In the genomic region with DNA sequence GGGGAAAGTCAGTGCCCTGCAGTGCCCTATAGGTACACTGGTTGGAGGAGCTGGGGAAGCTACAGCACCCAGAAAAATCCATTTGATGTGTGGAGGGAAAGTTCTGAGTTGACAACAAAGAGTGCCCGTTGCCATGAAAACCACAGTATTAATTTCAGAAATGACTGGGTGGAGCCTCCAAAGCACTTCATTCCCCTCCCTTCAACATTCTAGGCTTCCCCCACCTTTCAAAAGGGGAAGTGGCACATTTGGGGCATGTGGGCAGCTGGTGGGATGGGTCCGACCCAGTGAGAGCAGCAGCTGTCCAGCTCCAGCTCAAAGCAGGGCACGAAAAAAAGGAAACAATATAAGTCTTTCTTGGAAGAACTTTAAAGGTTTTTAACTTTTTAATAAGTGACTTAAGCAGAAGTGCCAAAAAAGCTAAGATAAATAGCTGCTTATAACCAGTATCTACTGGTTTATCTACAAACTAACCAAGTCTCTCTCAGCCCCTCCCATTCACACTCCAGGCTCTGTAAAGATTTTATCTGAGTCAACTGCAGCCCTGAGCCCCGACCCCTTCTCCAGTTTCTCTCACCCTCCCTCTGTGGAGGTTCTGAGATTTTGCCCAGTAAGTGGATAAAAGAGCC, we compare ENCODE assay signal across 8 cellular contexts. TPM values are rescaled to one million over a fixed set of nuclear protein-coding genes. Genes with fewer than 3 reads are reported as not detected.
DNase-seq lines count a peak whose midpoint lies in the region; ATAC-seq, FAIRE-seq and TF ChIP-seq lines count a peak whose summit lies in the region.

No MANE protein-coding gene starts in this region.

- H3F3A ChIP-seq in neural progenitor cell (ENCODE audit: low read depth) = peaks cover 91% of the 10 kb centered on the region

- H3K79me2 ChIP-seq in endothelial cell of umbilical vein (ENCODE audit: control insufficient read depth, insufficient read depth, low read length) (peaks cover 16% of the 10 kb centered on the region), neural progenitor cell (ENCODE audit: low read depth) (peaks cover 19% of the 10 kb centered on the region)

- H3K4me3 ChIP-seq in A549 (no peak overlapping the region; the same call in 2 of the 3 replicates), HUES6 (ENCODE audit: low read depth, low read length) (peak overlapping the region; percentile 17; the same call in 1 of the 2 replicates), endothelial cell of umbilical vein (replicated peaks in 1 of 3; ENCODE audit: insufficient read depth in 1 of 3, low read depth in 1 of 3, low read length in 3 of 3) (peak overlapping the region in 1 of 3 experiments; percentile 6), neural progenitor cell (no peak overlapping the region), MG63 (no peak overlapping the region)

- H3K27ac Mint-ChIP-seq in activated B cell treated with CpG ODN at 0.5 μM for 24 hours (peak overlapping the region; percentile 99), neural progenitor cell (peak overlapping the region; percentile 68)

- 53% methylated on average over 4 of the region's 4 CpGs for WGBS in A549 (ENCODE audit: missing lambda C conversion rate)

- H4K20me1 ChIP-seq in endothelial cell of umbilical vein (replicated peaks; ENCODE audit: control insufficient read depth, extremely low read depth, insufficient read depth, low read length) = no peaks in the 10 kb centered on the region
- peaks cover 23% of the 10 kb centered on the region for H4K20me1 ChIP-seq in neural progenitor cell (ENCODE audit: low read depth)

- H3K4me1 ChIP-seq in A549 (peaks cover 90% of the 10 kb centered on the region), HUES6 (ENCODE audit: control insufficient read depth, insufficient read depth, low read length) (peaks cover 76% of the 10 kb centered on the region), endothelial cell of umbilical vein (ENCODE audit: control insufficient read depth, extremely low read depth, insufficient read depth, low read length) (peaks cover 70% of the 10 kb centered on the region), neural progenitor cell (peaks cover 69% of the 10 kb centered on the region)

- POLR2A ChIA-PET in A549 (lab: Yijun Ruan, JAX) (interaction anchor here (1.1 to 4.1 kb wide), 3 partner anchors 9 to 36 kb away, joined by 3 to 31 read pairs (median 9); a partner anchor contains a TSS), activated B cell treated with CpG ODN at 0.5 μM for 24 hours (lab: Charles Lee) (interaction anchor here (0.6 to 7.4 kb wide), 17 partner anchors 9 to 326 kb away, joined by 3 to 183 read pairs (median 6); a partner anchor contains a TSS), endothelial cell of umbilical vein (lab: Charles Lee) (interaction anchor here (0.6 to 3.8 kb wide), 5 partner anchors 8 to 286 kb away, joined by 3 to 13 read pairs (median 4); a partner anchor contains a TSS)

- DNase-seq in A549 (ENCODE audit: low read depth in 1 of 2, low spot score in 1 of 2) = peak in 1 of 2 experiments; percentile 26
- DNase-seq in activated B cell treated with CpG ODN at 0.5 μM for 24 hours = peak; percentile 56
- no peak for DNase-seq in endothelial cell of umbilical vein (ENCODE audit: low read depth, low spot score)
- peak; percentile 49 for DNase-seq in neural progenitor cell (ENCODE audit: low spot score)
- no peak for DNase-seq in MG63

- H3K36me3 ChIP-seq in HUES6 (ENCODE audit: control insufficient read depth, insufficient read depth, low read length) (peaks cover 32% of the 10 kb centered on the region), endothelial cell of umbilical vein (ENCODE audit: control insufficient read depth in 2 of 2, extremely low read depth in 1 of 2, insufficient read depth in 2 of 2, low read length in 2 of 2) (peaks cover 15% of the 10 kb centered on the region in 2 experiments), neural progenitor cell (peaks cover 10% of the 10 kb centered on the region), MG63 (peaks cover 57% of the 10 kb centered on the region)

- CTCF ChIA-PET in A549 (lab: Yijun Ruan, JAX) (interaction anchor here (0.9 to 12.6 kb wide), 5 partner anchors 10 to 161 kb away, joined by 3 to 296 read pairs (median 46); a partner anchor contains a TSS), activated B cell treated with CpG ODN at 0.5 μM for 24 hours (lab: Charles Lee) (interaction anchor here (1.0 to 11.9 kb wide), 4 partner anchors 9 to 130 kb away, joined by 3 to 192 read pairs (median 82); a partner anchor contains a TSS), endothelial cell of umbilical vein (lab: Charles Lee) (interaction anchor here (0.9 to 15.7 kb wide), 4 partner anchors 12 to 161 kb away, joined by 3 to 376 read pairs (median 32); a partner anchor contains a TSS)

- H3K27me3 Mint-ChIP-seq in activated B cell treated with CpG ODN at 0.5 μM for 24 hours (no peaks in the 10 kb centered on the region), neural progenitor cell (ENCODE audit: insufficient read depth, low read depth) (peaks cover 3% of the 10 kb centered on the region)

- peak overlapping the region; percentile 86 for H3K4me2 ChIP-seq in A549
- H3K4me2 ChIP-seq in endothelial cell of umbilical vein (ENCODE audit: insufficient read depth, low read length) = peak overlapping the region; percentile 39
- no peak overlapping the region for H3K4me2 ChIP-seq in neural progenitor cell

- TF ChIP-seq RAD21 in A549 (conservative IDR thresholded peaks at IDR 0.05 in 1 of 2, IDR thresholded peaks at IDR 0.05 in 1 of 2) = no peak

- dilution Hi-C loops in endothelial cell of umbilical vein (cut with MboI; ENCODE audit: extremely low pct_ligation_motif_present, low sequenced_read_pairs) = no loop called here

- H3K9me1 ChIP-seq in endothelial cell of umbilical vein (replicated peaks; ENCODE audit: control insufficient read depth, extremely low read depth, insufficient read depth, low read length) = no peaks in the 10 kb centered on the region

- no TSS peak for BruUV-seq in endothelial cell of umbilical vein (replicated peaks; lab: Mats Ljungman, UMichigan)

- H3K4me3 Mint-ChIP-seq in activated B cell treated with CpG ODN at 0.5 μM for 24 hours (peak overlapping the region; percentile 81), neural progenitor cell (no peak overlapping the region)

- TF ChIP-seq CTCF in A549 (IDR thresholded peaks at IDR 0.05) (no peak), activated B cell treated with CpG ODN at 0.5 μM for 24 hours (IDR thresholded peaks at IDR 0.05) (no peak), endothelial cell of umbilical vein (IDR thresholded peaks at IDR 0.05; ENCODE audit: extremely low read depth in 1 of 2, insufficient read depth in 1 of 2, low read depth in 1 of 2, low read length in 2 of 2) (no peak), neural progenitor cell (IDR thresholded peaks at IDR 0.05) (no peak)

- H3K27ac ChIP-seq in A549 (peak overlapping the region; percentile 90 to 94), HUES6 (ENCODE audit: low read depth, low read length) (peak overlapping the region; percentile 56; the same call in 1 of the 2 replicates), endothelial cell of umbilical vein (ENCODE audit: insufficient read depth, low read depth, low read length) (peak overlapping the region; percentile 56), neural progenitor cell (peak overlapping the region; percentile 71)

- no peak for TF ChIP-seq EP300 in A549 (IDR thresholded peaks at IDR 0.05)

- H3K9me3 Mint-ChIP-seq in activated B cell treated with CpG ODN at 0.5 μM for 24 hours = no peaks in the 10 kb centered on the region
- no peaks in the 10 kb centered on the region for H3K9me3 Mint-ChIP-seq in neural progenitor cell

- intact Hi-C loops in activated B cell treated with CpG ODN at 0.5 μM for 24 hours (cut with micrococcal nuclease) (loop anchor here (1.0 to 10.0 kb wide), 8 partner anchors 9 to 1201 kb away; a partner anchor contains a TSS), endothelial cell of umbilical vein (cut with micrococcal nuclease) (loop anchor here (1.0 kb wide), 1 partner anchor 9 kb away; a partner anchor contains a TSS)

- peaks cover 27% of the 10 kb centered on the region for H3K36me3 Mint-ChIP-seq in activated B cell treated with CpG ODN at 0.5 μM for 24 hours (ENCODE audit: low read depth)
- H3K36me3 Mint-ChIP-seq in neural progenitor cell = peaks cover 19% of the 10 kb centered on the region

- TF ChIP-seq POLR2A in A549 (IDR thresholded peaks at IDR 0.05; ENCODE audit: low read length) = no peak
- peak; percentile 16 for TF ChIP-seq POLR2A in endothelial cell of umbilical vein (IDR thresholded peaks at IDR 0.05; ENCODE audit: low read depth, low read length)

- H3K9ac ChIP-seq in HUES6 (ENCODE audit: low read length) (peak overlapping the region; percentile 65), endothelial cell of umbilical vein (replicated peaks; ENCODE audit: extremely low read depth, insufficient read depth, low read length) (peak overlapping the region; percentile 36), neural progenitor cell (no peak overlapping the region)

- no peaks in the 10 kb centered on the region for H3K9me3 ChIP-seq in A549
- H3K9me3 ChIP-seq in HUES6 (ENCODE audit: control insufficient read depth, insufficient read depth, low read depth, low read length) = no peaks in the 10 kb centered on the region
- no peaks in the 10 kb centered on the region for H3K9me3 ChIP-seq in endothelial cell of umbilical vein (replicated peaks; ENCODE audit: control insufficient read depth, insufficient read depth, low read length)
- H3K9me3 ChIP-seq in neural progenitor cell (ENCODE audit: low read depth) = no peaks in the 10 kb centered on the region
- H3K9me3 ChIP-seq in MG63 = no peaks in the 10 kb centered on the region

- ATAC-seq in A549 = no peak
- ATAC-seq in GM18870 (IDR thresholded peaks at IDR 0.05; ENCODE audit: unreplicated experiment) = peak; percentile 30
- peak; percentile 52 for ATAC-seq in activated B cell treated with CpG ODN at 0.5 μM for 24 hours (ENCODE audit: low read depth)
- no peak for ATAC-seq in HG03097 (IDR thresholded peaks at IDR 0.05; ENCODE audit: low FRiP score, unreplicated experiment)

- H3K4me1 Mint-ChIP-seq in activated B cell treated with CpG ODN at 0.5 μM for 24 hours = peaks cover 88% of the 10 kb centered on the region
- H3K4me1 Mint-ChIP-seq in neural progenitor cell = peaks cover 72% of the 10 kb centered on the region

- H3K27me3 ChIP-seq in HUES6 (ENCODE audit: control insufficient read depth, insufficient read depth, low read length) (no peaks in the 10 kb centered on the region), endothelial cell of umbilical vein (ENCODE audit: control insufficient read depth in 2 of 2, insufficient read depth in 2 of 2, low read length in 2 of 2) (no peaks in the 10 kb centered on the region), neural progenitor cell (no peaks in the 10 kb centered on the region), MG63 (no peaks in the 10 kb centered on the region)

- no peak overlapping the region for H2AFZ ChIP-seq in endothelial cell of umbilical vein (ENCODE audit: low read depth, low read length)
- no peak overlapping the region for H2AFZ ChIP-seq in neural progenitor cell (replicated peaks)

- FAIRE-seq in A549 (lab: Jason Lieb, UNC) (no peak), endothelial cell of umbilical vein (lab: Jason Lieb, UNC) (no peak)

RNA-seq across cellular contexts. Expression of a gene that starts 9.0 kb away (rescaled TPM):
- polyA plus RNA-seq in A549 (2011; rRNA removed) (82.0 and 98.0 TPM in 2 replicates), A549 (2017; fragmentation: RNase III; extraction: RNeasy Plus Mini Kit Qiagen cat#74134 plus additional on column Dnase treatment) (41.5 to 62.9 TPM (median 43.3 TPM) in 3 replicates), endothelial cell of umbilical vein (25.1 and 35.2 TPM in 2 replicates)
- polyA plus RNA-seq in A549 (2012; cell fraction: cytosol; rRNA removed) = 26.1 and 27.2 TPM in 2 replicates
- polyA plus RNA-seq in A549 (2012; cell fraction: nucleus; rRNA removed) = 55.0 and 96.0 TPM in 2 replicates
- 179 and 182 TPM in 2 replicates for polyA minus RNA-seq in A549 (2011; rRNA and poly(A)+ RNA removed)
- total RNA-seq in activated B cell treated with CpG ODN at 0.5 μM for 24 hours (246 and 248 TPM in 2 replicates), endothelial cell of umbilical vein (381 and 436 TPM in 2 replicates), neural progenitor cell (ENCODE audit: low replicate concordance) (14.9 and 15.0 TPM in 2 replicates)
- 46.3 and 51.8 TPM in 2 replicates for polyA plus RNA-seq in endothelial cell of umbilical vein (2011; cell fraction: cytosol; rRNA removed)
- polyA plus RNA-seq in endothelial cell of umbilical vein (2011; cell fraction: nucleus; rRNA removed) = 322 and 346 TPM in 2 replicates
- polyA plus RNA-seq in endothelial cell of umbilical vein (2012) = 223 and 321 TPM in 2 replicates
- 219 and 258 TPM in 2 replicates for polyA minus RNA-seq in endothelial cell of umbilical vein
- polyA minus RNA-seq in endothelial cell of umbilical vein (2011; cell fraction: cytosol; rRNA and poly(A)+ RNA removed) = 78.7 TPM
- 446 and 550 TPM in 2 replicates for polyA minus RNA-seq in endothelial cell of umbilical vein (2011; cell fraction: nucleus; rRNA and poly(A)+ RNA removed)
- 110 and 122 TPM in 2 replicates for total RNA-seq in MG63 (2014; rRNA removed; shearing (Covaris generic); ENCODE audit: low replicate concordance)

RNA-seq across cellular contexts. Expression of a gene that starts 18.1 kb away (rescaled TPM):
- 1,728 and 1,795 TPM in 2 replicates for polyA plus RNA-seq in A549 (2011; rRNA removed)
- polyA plus RNA-seq in A549 (2012; cell fraction: cytosol; rRNA removed) = 1,512 and 1,621 TPM in 2 replicates
- polyA plus RNA-seq in A549 (2012; cell fraction: nucleus; rRNA removed) = 865 and 1,060 TPM in 2 replicates
- 1,570 to 1,588 TPM (median 1,580 TPM) in 3 replicates for polyA plus RNA-seq in A549 (2017; fragmentation: RNase III; extraction: RNeasy Plus Mini Kit Qiagen cat#74134 plus additional on column Dnase treatment)
- 1,998 and 2,695 TPM in 2 replicates for polyA minus RNA-seq in A549 (2011; rRNA and poly(A)+ RNA removed)
- 2,373 and 2,524 TPM in 2 replicates for total RNA-seq in activated B cell treated with CpG ODN at 0.5 μM for 24 hours
- 1,341 and 1,345 TPM in 2 replicates for total RNA-seq in endothelial cell of umbilical vein
- 1,723 and 2,133 TPM in 2 replicates for polyA plus RNA-seq in endothelial cell of umbilical vein
- 2,150 and 2,252 TPM in 2 replicates for polyA plus RNA-seq in endothelial cell of umbilical vein (2011; cell fraction: cytosol; rRNA removed)
- 635 and 665 TPM in 2 replicates for polyA plus RNA-seq in endothelial cell of umbilical vein (2011; cell fraction: nucleus; rRNA removed)
- polyA plus RNA-seq in endothelial cell of umbilical vein (2012) = 1,499 and 2,213 TPM in 2 replicates
- polyA minus RNA-seq in endothelial cell of umbilical vein = 1,683 and 1,722 TPM in 2 replicates
- 1,661 TPM for polyA minus RNA-seq in endothelial cell of umbilical vein (2011; cell fraction: cytosol; rRNA and poly(A)+ RNA removed)
- polyA minus RNA-seq in endothelial cell of umbilical vein (2011; cell fraction: nucleus; rRNA and poly(A)+ RNA removed) = 130 and 133 TPM in 2 replicates
- total RNA-seq in neural progenitor cell (ENCODE audit: low replicate concordance) = 2,358 and 3,183 TPM in 2 replicates
- 2,571 and 3,577 TPM in 2 replicates for total RNA-seq in MG63 (2014; rRNA removed; shearing (Covaris generic); ENCODE audit: low replicate concordance)

RNA-seq across cellular contexts. Expression of a gene that starts 35.7 kb away (rescaled TPM):
- polyA plus RNA-seq in A549 (2011; rRNA removed) (12.9 and 15.5 TPM in 2 replicates), A549 (2017; fragmentation: RNase III; extraction: RNeasy Plus Mini Kit Qiagen cat#74134 plus additional on column Dnase treatment) (9.9 to 11.7 TPM (median 11.1 TPM) in 3 replicates), endothelial cell of umbilical vein (11.5 and 12.7 TPM in 2 replicates)
- polyA plus RNA-seq in A549 (2012; cell fraction: cytosol; rRNA removed) = 8.9 and 9.9 TPM in 2 replicates
- 30.4 and 31.6 TPM in 2 replicates for polyA plus RNA-seq in A549 (2012; cell fraction: nucleus; rRNA removed)
- 9.4 and 11.7 TPM in 2 replicates for polyA minus RNA-seq in A549 (2011; rRNA and poly(A)+ RNA removed)
- total RNA-seq in activated B cell treated with CpG ODN at 0.5 μM for 24 hours (27.8 and 30.9 TPM in 2 replicates), endothelial cell of umbilical vein (16.9 and 17.8 TPM in 2 replicates), neural progenitor cell (ENCODE audit: low replicate concordance) (4.8 and 23.1 TPM in 2 replicates)
- polyA plus RNA-seq in endothelial cell of umbilical vein (2011; cell fraction: cytosol; rRNA removed) = 7.1 and 9.3 TPM in 2 replicates
- 45.0 and 48.0 TPM in 2 replicates for polyA plus RNA-seq in endothelial cell of umbilical vein (2011; cell fraction: nucleus; rRNA removed)
- 10.6 and 12.9 TPM in 2 replicates for polyA plus RNA-seq in endothelial cell of umbilical vein (2012)
- polyA minus RNA-seq in endothelial cell of umbilical vein = 8.6 and 9.0 TPM in 2 replicates
- 16.0 TPM for polyA minus RNA-seq in endothelial cell of umbilical vein (2011; cell fraction: cytosol; rRNA and poly(A)+ RNA removed)
- polyA minus RNA-seq in endothelial cell of umbilical vein (2011; cell fraction: nucleus; rRNA and poly(A)+ RNA removed) = 5.2 and 7.6 TPM in 2 replicates
- total RNA-seq in MG63 (2014; rRNA removed; shearing (Covaris generic); ENCODE audit: low replicate concordance) = 11.1 and 20.3 TPM in 2 replicates

RNA-seq across cellular contexts. Expression of a gene that starts 46.1 kb away (rescaled TPM):
- polyA plus RNA-seq in A549 (2011; rRNA removed) = 21.8 and 44.3 TPM in 2 replicates
- polyA plus RNA-seq in A549 (2012; cell fraction: cytosol; rRNA removed) = 12.5 and 16.1 TPM in 2 replicates
- polyA plus RNA-seq in A549 (2012; cell fraction: nucleus; rRNA removed) = 25.7 and 48.5 TPM in 2 replicates
- polyA plus RNA-seq in A549 (2017; fragmentation: RNase III; extraction: RNeasy Plus Mini Kit Qiagen cat#74134 plus additional on column Dnase treatment) = 79.3 to 85.0 TPM (median 84.5 TPM) in 3 replicates
- polyA minus RNA-seq in A549 (2011; rRNA and poly(A)+ RNA removed) = 74.7 and 80.5 TPM in 2 replicates
- 170 and 175 TPM in 2 replicates for total RNA-seq in activated B cell treated with CpG ODN at 0.5 μM for 24 hours
- 166 and 176 TPM in 2 replicates for total RNA-seq in endothelial cell of umbilical vein
- polyA plus RNA-seq in endothelial cell of umbilical vein = 30.2 and 40.4 TPM in 2 replicates
- 30.0 and 32.2 TPM in 2 replicates for polyA plus RNA-seq in endothelial cell of umbilical vein (2011; cell fraction: cytosol; rRNA removed)
- polyA plus RNA-seq in endothelial cell of umbilical vein (2011; cell fraction: nucleus; rRNA removed) = 111 and 132 TPM in 2 replicates
- polyA plus RNA-seq in endothelial cell of umbilical vein (2012) = 108 and 120 TPM in 2 replicates
- polyA minus RNA-seq in endothelial cell of umbilical vein = 91.6 and 95.5 TPM in 2 replicates
- polyA minus RNA-seq in endothelial cell of umbilical vein (2011; cell fraction: cytosol; rRNA and poly(A)+ RNA removed) = 51.8 TPM
- 40.3 and 57.1 TPM in 2 replicates for polyA minus RNA-seq in endothelial cell of umbilical vein (2011; cell fraction: nucleus; rRNA and poly(A)+ RNA removed)
- 108 and 135 TPM in 2 replicates for total RNA-seq in neural progenitor cell (ENCODE audit: low replicate concordance)
- total RNA-seq in MG63 (2014; rRNA removed; shearing (Covaris generic); ENCODE audit: low replicate concordance) = 84.9 and 117 TPM in 2 replicates

RNA-seq across cellular contexts. Expression of a gene that starts 57.0 kb away (rescaled TPM):
- polyA plus RNA-seq in A549 (2011; rRNA removed) (15.2 and 19.7 TPM in 2 replicates), A549 (2017; fragmentation: RNase III; extraction: RNeasy Plus Mini Kit Qiagen cat#74134 plus additional on column Dnase treatment) (21.4 to 28.0 TPM (median 27.2 TPM) in 3 replicates), endothelial cell of umbilical vein (75.7 and 78.3 TPM in 2 replicates)
- polyA plus RNA-seq in A549 (2012; cell fraction: cytosol; rRNA removed) = 16.7 and 22.6 TPM in 2 replicates
- polyA plus RNA-seq in A549 (2012; cell fraction: nucleus; rRNA removed) = 124 and 129 TPM in 2 replicates
- polyA minus RNA-seq in A549 (2011; rRNA and poly(A)+ RNA removed) = 15.4 and 16.7 TPM in 2 replicates
- total RNA-seq in activated B cell treated with CpG ODN at 0.5 μM for 24 hours (115 and 128 TPM in 2 replicates), endothelial cell of umbilical vein (101 and 110 TPM in 2 replicates), neural progenitor cell (ENCODE audit: low replicate concordance) (4.0 and 26.6 TPM in 2 replicates)
- 27.7 and 29.7 TPM in 2 replicates for polyA plus RNA-seq in endothelial cell of umbilical vein (2011; cell fraction: cytosol; rRNA removed)
- polyA plus RNA-seq in endothelial cell of umbilical vein (2011; cell fraction: nucleus; rRNA removed) = 297 and 324 TPM in 2 replicates
- polyA plus RNA-seq in endothelial cell of umbilical vein (2012) = 60.5 and 84.3 TPM in 2 replicates
- polyA minus RNA-seq in endothelial cell of umbilical vein = 61.5 and 71.2 TPM in 2 replicates
- 19.6 TPM for polyA minus RNA-seq in endothelial cell of umbilical vein (2011; cell fraction: cytosol; rRNA and poly(A)+ RNA removed)
- polyA minus RNA-seq in endothelial cell of umbilical vein (2011; cell fraction: nucleus; rRNA and poly(A)+ RNA removed) = 36.6 and 42.9 TPM in 2 replicates
- 18.1 and 20.9 TPM in 2 replicates for total RNA-seq in MG63 (2014; rRNA removed; shearing (Covaris generic); ENCODE audit: low replicate concordance)

Comparison
In these comparisons a context has a peak if more than half of its experiments do, and no peak if none do; other contexts are left out.
1. ATAC-seq: peak in GM18870 (single experiment) and activated B cell treated with CpG ODN at 0.5 μM for 24 hours (single experiment); none in A549 (0 of 2) and HG03097 (single experiment).
2. DNase-seq: peak in activated B cell treated with CpG ODN at 0.5 μM for 24 hours (single experiment) and neural progenitor cell (single experiment); none in endothelial cell of umbilical vein (single experiment) and MG63 (single experiment).
3. Peak in every context shown above with its lines, with median percentiles within 50 percentile points of each other: H3K27ac ChIP-seq.